ENCODE assay signal across 10 cellular contexts in genomic region chr7:134855467-134855866, GRCh38.
DNase-seq lines count a peak whose midpoint lies in the region; ATAC-seq and TF ChIP-seq lines count a peak whose summit lies in the region.
"Had no signal": no experiment of that assay in that cellular context is flagged by ENCODE, and none has a peak within 500 bp of the region (broad histone marks: within the 10 kb centered on the region; RNA-seq: fewer than 3 reads in every experiment).

No MANE protein-coding gene starts in this region.

- H3K27me3 ChIP-seq in BLaER1 treated with 17β-estradiol and CSF1 and Interleukin-3, amounts not matched to agents 10 nM and 100 nM: no peaks in the 10 kb centered on the region
- H3K27me3 ChIP-seq in fibroblast of lung (ENCODE audit: control insufficient read depth, insufficient read depth, low read length) (no peaks in the 10 kb centered on the region), sigmoid colon (no peaks in the 10 kb centered on the region)

- H3K9me3 ChIP-seq in BLaER1 treated with 17β-estradiol and CSF1 and Interleukin-3, amounts not matched to agents 10 nM and 100 nM (replicated peaks in 1 of 11): peaks cover 9 to 55% (median 21%) of the 10 kb centered on the region in 11 experiments; a peak in 19 of 22 replicates
- H3K9me3 ChIP-seq in fibroblast of lung (ENCODE audit: control insufficient read depth, insufficient read depth, low read depth, low read length) (no peaks in the 10 kb centered on the region), sigmoid colon (no peaks in the 10 kb centered on the region)

- H3K4me3 Mint-ChIP-seq in T-cell: peak overlapping the region in 1 of 3 donors; percentile 55
- H3K4me3 Mint-ChIP-seq: activated CD8-positive, alpha-beta memory T cell treated with anti-CD3 and anti-CD28 coated beads, Interleukin-2, amount 10 ng/mL, durations not matched to agents 7 days and 5 days had no signal

- H3K4me3 ChIP-seq in BLaER1 treated with 17β-estradiol and CSF1 and Interleukin-3, amounts not matched to agents 10 nM and 100 nM: peak overlapping the region in 2 of 10 experiments; percentile 11 to 16; a peak in 1 of 20 replicates
- H3K4me3 ChIP-seq in fibroblast of lung (replicated peaks in 1 of 4; ENCODE audit: control extremely low read depth in 1 of 4, insufficient read depth in 1 of 4, low read depth in 3 of 4, low read length in 4 of 4) (no peak overlapping the region), sigmoid colon (no peak overlapping the region)

- TF ChIP-seq POLR2A in sigmoid colon (IDR thresholded peaks at IDR 0.05): no peak

- H3K27me3 Mint-ChIP-seq in T-cell: no peaks in the 10 kb centered on the region
- H3K27me3 Mint-ChIP-seq: naive B cell had no signal

- peaks cover 26% of the 10 kb centered on the region for H3K36me3 Mint-ChIP-seq in T-cell
- H3K36me3 Mint-ChIP-seq: activated CD8-positive, alpha-beta memory T cell treated with anti-CD3 and anti-CD28 coated beads, Interleukin-2, amount 10 ng/mL, durations not matched to agents 7 days and 5 days; naive B cell had no signal

- H3K79me2 ChIP-seq in fibroblast of lung (ENCODE audit: control insufficient read depth, insufficient read depth, low read length): peaks cover 51% of the 10 kb centered on the region

- peaks cover 19 to 28% (median 23%) of the 10 kb centered on the region in 10 experiments for H3K4me1 ChIP-seq in BLaER1 treated with 17β-estradiol and CSF1 and Interleukin-3, amounts not matched to agents 10 nM and 100 nM
- H3K4me1 ChIP-seq in fibroblast of lung (ENCODE audit: control insufficient read depth, extremely low read depth, insufficient read depth, low read length): peaks cover 20% of the 10 kb centered on the region
- peaks cover 0 to 96% (median 80%) of the 10 kb centered on the region in 4 donors for H3K4me1 ChIP-seq in sigmoid colon

- H3K4me1 Mint-ChIP-seq in T-cell: peaks cover 25 to 44% (median 26%) of the 10 kb centered on the region in 3 donors

- POLR2A ChIA-PET in T-cell (lab: Charles Lee): no interaction called here

- whole genome bisulfite sequencing in sigmoid colon, 2 donors: 58 to 79% methylated on average over 2 of the region's 2 CpGs

- DNase-seq in T-cell (no peak), fibroblast of lung (ENCODE audit: low read depth in 2 of 2) (peak; percentile 65 to 67), sigmoid colon (no peak), NCI-H1417 treated with DMSO at 0.1 percent for 48 hours (lab: John Stamatoyannopoulos, UW) (no peak), mesenteric fat pad (ENCODE audit: low spot score) (no peak)
- DNase-seq: activated CD8-positive, alpha-beta memory T cell treated with anti-CD3 and anti-CD28 coated beads, Interleukin-2, amount 10 ng/mL, durations not matched to agents 7 days and 5 days; COR-L47; naive B cell had no signal

- TF ChIP-seq CTCF in fibroblast of lung (conservative IDR thresholded peaks at IDR 0.05 in 1 of 2, IDR thresholded peaks at IDR 0.05 in 1 of 2; ENCODE audit: low read depth in 1 of 2, low read length in 2 of 2) (no peak), sigmoid colon (IDR thresholded peaks at IDR 0.05) (no peak)

- intact Hi-C loops in sigmoid colon (cut with DNase I): no loop called here

- CTCF ChIA-PET in T-cell (lab: Charles Lee): no interaction called here

- peak overlapping the region; percentile 47 to 68 (median 59); a peak in 21 of 22 replicates for H3K4me2 ChIP-seq in BLaER1 treated with 17β-estradiol and CSF1 and Interleukin-3, amounts not matched to agents 10 nM and 100 nM
- H3K4me2 ChIP-seq in fibroblast of lung (ENCODE audit: extremely low read depth, insufficient read depth, low read length): peak overlapping the region; percentile 66

- H4K20me1 ChIP-seq in BLaER1 treated with 17β-estradiol and CSF1 and Interleukin-3, amounts not matched to agents 10 nM and 100 nM: no peaks in the 10 kb centered on the region
- H4K20me1 ChIP-seq in fibroblast of lung (ENCODE audit: control insufficient read depth, extremely low read depth, insufficient read depth, low read length): no peaks in the 10 kb centered on the region

- H3K36me3 ChIP-seq in BLaER1 treated with 17β-estradiol and CSF1 and Interleukin-3, amounts not matched to agents 10 nM and 100 nM: peaks cover 0 to 53% (median 0%) of the 10 kb centered on the region in 11 experiments; a peak in 8 of 22 replicates
- H3K36me3 ChIP-seq in fibroblast of lung (ENCODE audit: control insufficient read depth, insufficient read depth, low read length): no peaks in the 10 kb centered on the region
- peaks cover 0 to 5% (median 0%) of the 10 kb centered on the region in 4 donors for H3K36me3 ChIP-seq in sigmoid colon

- H3K27ac Mint-ChIP-seq in T-cell: peak overlapping the region; percentile 51 to 82
- H3K27ac Mint-ChIP-seq: activated CD8-positive, alpha-beta memory T cell treated with anti-CD3 and anti-CD28 coated beads, Interleukin-2, amount 10 ng/mL, durations not matched to agents 7 days and 5 days had no signal

- ATAC-seq in T-cell (replicated peaks in 1 of 4): no peak
- no peak for ATAC-seq in GM21447 (IDR thresholded peaks at IDR 0.05; ENCODE audit: unreplicated experiment)
- ATAC-seq: activated CD8-positive, alpha-beta memory T cell treated with anti-CD3 and anti-CD28 coated beads, Interleukin-2, amount 10 ng/mL, durations not matched to agents 7 days and 5 days had no signal

- TF ChIP-seq EP300 in sigmoid colon (IDR thresholded peaks at IDR 0.05): no peak

- no peak overlapping the region for H3K9ac ChIP-seq in BLaER1 treated with 17β-estradiol and CSF1 and Interleukin-3, amounts not matched to agents 10 nM and 100 nM
- H3K9ac ChIP-seq in fibroblast of lung (ENCODE audit: insufficient read depth, low read length): no peak overlapping the region

- H2AFZ ChIP-seq in fibroblast of lung (ENCODE audit: low read length): no peak overlapping the region

- H3K9me3 Mint-ChIP-seq in T-cell: peaks cover 0 to 5% (median 0%) of the 10 kb centered on the region in 3 donors

- H3K27ac ChIP-seq in BLaER1 treated with 17β-estradiol and CSF1 and Interleukin-3, amounts not matched to agents 10 nM and 100 nM: peak overlapping the region in 9 of 11 experiments; percentile 21 to 73 (median 62); a peak in 14 of 22 replicates
- H3K27ac ChIP-seq in fibroblast of lung (ENCODE audit: insufficient read depth, low read length) (peak overlapping the region; percentile 42), sigmoid colon (peak overlapping the region; percentile 67 to 94 (median 72))

Comparison
In these comparisons a context has a peak if more than half of its experiments do, and no peak if none do; other contexts are left out.
1. DNase-seq: peak in fibroblast of lung (2 of 2); none in T-cell (0 of 34), sigmoid colon (single experiment), NCI-H1417 treated with DMSO at 0.1 percent for 48 hours (single experiment) and mesenteric fat pad (single experiment).
2. Peak in every context shown above with its lines, with median percentiles within 50 percentile points of each other: H3K27ac ChIP-seq.